Comparison of ENCODE assay signal across 18 cellular contexts in the genomic region with DNA sequence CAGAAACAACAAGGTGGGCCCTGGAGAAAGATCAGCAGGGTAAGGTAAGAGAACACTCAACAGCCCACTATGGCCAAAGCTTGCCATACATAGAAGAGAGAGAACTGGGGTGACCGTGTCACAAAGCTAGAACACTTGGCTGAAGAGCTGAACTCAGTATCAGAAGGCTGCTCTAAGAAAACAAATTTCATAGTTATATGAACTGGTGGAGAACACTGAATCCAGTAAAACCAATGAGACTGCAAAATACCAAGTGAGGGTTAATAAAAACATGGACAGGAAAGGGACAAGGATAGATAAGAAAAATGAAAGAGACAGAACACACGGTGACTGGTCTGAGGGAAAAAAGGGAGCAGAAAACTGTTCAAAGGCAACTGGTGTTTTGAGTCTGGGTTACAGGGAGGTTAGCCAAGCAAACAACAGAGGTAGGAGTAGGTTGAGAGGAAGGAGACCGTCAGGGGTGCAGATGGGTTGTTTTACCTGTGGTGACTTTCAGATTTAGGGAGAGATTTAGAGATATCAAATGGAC. TPM values are rescaled to one million over a fixed set of nuclear protein-coding genes. Genes with fewer than 3 reads are reported as not detected.
DNase-seq lines count a peak whose midpoint lies in the region; ATAC-seq, FAIRE-seq and TF ChIP-seq lines count a peak whose summit lies in the region.
"Had no signal": no experiment of that assay in that cellular context is flagged by ENCODE, and none has a peak within 500 bp of the region (broad histone marks: within the 10 kb centered on the region; RNA-seq: fewer than 3 reads in every experiment).

No MANE protein-coding gene starts in this region.

- no peak for ATAC-seq in GM18868 (IDR thresholded peaks at IDR 0.05; ENCODE audit: unreplicated experiment)
- ATAC-seq: GM12878 had no signal

- DNase-seq in GM18507 (ENCODE audit: extremely low spot score, insufficient read length, low read depth): no peak
- DNase-seq in chondrocyte (ENCODE audit: low spot score): no peak
- no peak for DNase-seq in hepatocyte (ENCODE audit: low spot score)
- DNase-seq in middle frontal gyrus (ENCODE audit: extremely low spot score, low spot score): no peak
- DNase-seq: C1 segment of cervical spinal cord; Calu3; CD4-positive, alpha-beta T cell; DMS 273 treated with DMSO at 0.1 percent for 48 hours; HFFc6 had no signal

- FAIRE-seq in GM18507 (lab: Jason Lieb, UNC): peak; percentile 9
- FAIRE-seq: A204.1, GM12878, H1, HTR-8/SVneo had no signal

- H3K4me2 ChIP-seq in hepatocyte: no peak overlapping the region

- H3K27me3 Mint-ChIP-seq in chondrocyte (ENCODE audit: low read depth): no peaks in the 10 kb centered on the region
- H3K27me3 Mint-ChIP-seq in nephron (ENCODE audit: low read depth): no peaks in the 10 kb centered on the region
- H3K27me3 Mint-ChIP-seq: B cell; CD4-positive, alpha-beta T cell had no signal

- H2AFZ ChIP-seq in hepatocyte: no peak overlapping the region

- H3K9me3 ChIP-seq in HEK293 (ENCODE audit: control insufficient read depth, insufficient read depth, low read depth, low read length) (no peaks in the 10 kb centered on the region), hepatocyte (ENCODE audit: low read depth) (no peaks in the 10 kb centered on the region)
- H3K9me3 ChIP-seq: HAP-1 had no signal

- H3K79me2 ChIP-seq in hepatocyte: peaks cover 5% of the 10 kb centered on the region

- H3K27me3 ChIP-seq in hepatocyte: no peaks in the 10 kb centered on the region

- no peak overlapping the region for H3K4me3 Mint-ChIP-seq in chondrocyte (ENCODE audit: unreplicated experiment)
- H3K4me3 Mint-ChIP-seq in nephron: no peak overlapping the region
- H3K4me3 Mint-ChIP-seq: B cell; CD4-positive, alpha-beta T cell; HFFc6 had no signal

- H3K9me3 Mint-ChIP-seq in chondrocyte (ENCODE audit: low read depth) (no peaks in the 10 kb centered on the region), nephron (no peaks in the 10 kb centered on the region)
- H3K9me3 Mint-ChIP-seq: CD4-positive, alpha-beta T cell; HFFc6 had no signal

- H3K36me3 Mint-ChIP-seq in chondrocyte (ENCODE audit: low read depth) (no peaks in the 10 kb centered on the region), nephron (ENCODE audit: low read depth) (no peaks in the 10 kb centered on the region)

- H3K27ac ChIP-seq in HEK293 (ENCODE audit: extremely low read depth, low read depth, low read length) (no peak overlapping the region), hepatocyte (no peak overlapping the region)

- no peaks in the 10 kb centered on the region for H4K20me1 ChIP-seq in hepatocyte (ENCODE audit: insufficient read depth, poor library complexity, severe bottlenecking)

- H3K4me3 ChIP-seq in HEK293 (ENCODE audit: low read depth, low read length) (no peak overlapping the region), hepatocyte (no peak overlapping the region)
- H3K4me3 ChIP-seq: GM12878, HAP-1 had no signal

- H3K27ac Mint-ChIP-seq in chondrocyte (ENCODE audit: unreplicated experiment) (peak overlapping the region; percentile 2), nephron (peak overlapping the region in 2 of 3 experiments; percentile 0 to 2)
- H3K27ac Mint-ChIP-seq: B cell; CD4-positive, alpha-beta T cell; HFFc6 had no signal

- H3K36me3 ChIP-seq in HEK293 (ENCODE audit: control insufficient read depth in 2 of 2, insufficient read depth in 1 of 2, low read length in 2 of 2): no peaks in the 10 kb centered on the region
- H3K36me3 ChIP-seq in hepatocyte (replicated peaks; ENCODE audit: insufficient read depth, low read depth): no peaks in the 10 kb centered on the region
- H3K36me3 ChIP-seq: HAP-1 had no signal

- 66% methylated on average over 3 of the region's 3 CpGs for WGBS in hepatocyte (ENCODE audit: low lambda C conversion rate, missing lambda C conversion rate)

- peaks cover 18% of the 10 kb centered on the region for H3K4me1 Mint-ChIP-seq in chondrocyte (ENCODE audit: low read depth)
- peaks cover 19% of the 10 kb centered on the region for H3K4me1 Mint-ChIP-seq in nephron

- POLR2A ChIA-PET in HEK293 (lab: Yijun Ruan, JAX): no interaction called here

- no peaks in the 10 kb centered on the region for H3K9me2 ChIP-seq in hepatocyte (replicated peaks; ENCODE audit: insufficient read depth)

- TF ChIP-seq CTCF in HEK293 (tag by site-specific recombination; IDR thresholded peaks at IDR 0.05) (no peak), chondrocyte (IDR thresholded peaks at IDR 0.05) (no peak), nephron (IDR thresholded peaks at IDR 0.05; ENCODE audit: unreplicated experiment in 3 of 3) (no peak), hepatocyte (IDR thresholded peaks at IDR 0.05; ENCODE audit: poor library complexity) (no peak)

- CTCF ChIA-PET in HEK293 (lab: Yijun Ruan, JAX): interaction anchor here (0.8 to 2.4 kb wide), 2 partner anchors 20 to 85 kb away, joined by 4 to 7 read pairs; no protein-coding TSS in a partner anchor

- H3K4me1 ChIP-seq in HEK293 (ENCODE audit: control insufficient read depth, insufficient read depth, low read length): no peaks in the 10 kb centered on the region
- H3K4me1 ChIP-seq in hepatocyte (ENCODE audit: insufficient read depth): no peaks in the 10 kb centered on the region

TF ChIP-seq in HEK293, 187 proteins besides CTCF, POLR2A, EP300 and RAD21:
- peak; percentile 53; the same call in 1 of the 2 replicates for TF ChIP-seq SCRT2 (tag by site-specific recombination; IDR thresholded peaks at IDR 0.05)
- no peak for TF ChIP-seq ZNF121 (tag by site-specific recombination; IDR thresholded peaks at IDR 0.05)

RNA-seq across cellular contexts. Expression of gene GMDS, which starts 56.5 kb away (rescaled TPM):
- 34.0 to 35.6 TPM (median 34.3 TPM) in 3 replicates for total RNA-seq in chondrocyte
- total RNA-seq in hepatocyte: 20.7 and 22.6 TPM in 2 replicates
- 29.6 and 32.6 TPM in 2 replicates for polyA plus RNA-seq in hepatocyte
